ENCODE assay signal across 8 cellular contexts in genomic region chr12:69007166-69007857, GRCh38.
DNase-seq lines count a peak whose midpoint lies in the region; ATAC-seq and TF ChIP-seq lines count a peak whose summit lies in the region.

No MANE protein-coding gene starts in this region.

- H3K27me3 ChIP-seq in NT2/D1 (ENCODE audit: insufficient read depth, insufficient read length) (no peaks in the 10 kb centered on the region), trophoblast cell (ENCODE audit: insufficient read depth, low read length) (no peaks in the 10 kb centered on the region)

- H3K4me3 Mint-ChIP-seq in T-helper 17 cell = no peak overlapping the region

- no peak overlapping the region for H2BK5ac ChIP-seq in trophoblast cell (ENCODE audit: low read depth, low read length, poor library complexity)

- H3K4me3 ChIP-seq in NT2/D1 (ENCODE audit: insufficient read length, low read depth) = no peak overlapping the region
- H3K4me3 ChIP-seq in fibroblast of mammary gland (ENCODE audit: control insufficient read depth, low read depth, low read length) = peak overlapping the region; percentile 39
- no peak overlapping the region for H3K4me3 ChIP-seq in trophoblast cell (ENCODE audit: low read depth, low read length)

- H3K9me3 ChIP-seq in NT2/D1 (ENCODE audit: insufficient read depth, low read length) (peaks cover 12% of the 10 kb centered on the region; the same call in 1 of the 2 replicates), trophoblast cell (ENCODE audit: insufficient read depth, low read depth, low read length) (no peaks in the 10 kb centered on the region), T-helper 17 cell (ENCODE audit: control insufficient read depth, low read length, poor library complexity, severe bottlenecking) (no peaks in the 10 kb centered on the region)

- no peak overlapping the region for H3K23ac ChIP-seq in trophoblast cell (ENCODE audit: low read length)

- H3K9ac ChIP-seq in NT2/D1 (ENCODE audit: insufficient read length, low read depth) = no peak overlapping the region
- H3K9ac ChIP-seq in trophoblast cell (ENCODE audit: low read length) = no peak overlapping the region

- H4K8ac ChIP-seq in trophoblast cell (ENCODE audit: low read depth, low read length) = no peak overlapping the region

- no peak overlapping the region for H3K14ac ChIP-seq in trophoblast cell (ENCODE audit: low read length)

- no peak overlapping the region for H2BK120ac ChIP-seq in trophoblast cell (ENCODE audit: insufficient read depth, low read length, poor library complexity)

- H4K12ac ChIP-seq in trophoblast cell (ENCODE audit: low read depth, low read length) = no peak overlapping the region

- no peaks in the 10 kb centered on the region for H3K79me1 ChIP-seq in trophoblast cell (ENCODE audit: low read length)

- peak in 1 of 2 donors; percentile 5 for DNase-seq in activated naive CD4-positive, alpha-beta T cell treated with anti-CD3 and anti-CD28 coated beads, Interleukin-2, amount 50 U/mL, for 72 hours (ENCODE audit: low spot score in 2 of 2)
- DNase-seq in activated naive CD4-positive, alpha-beta T cell treated with Interleukin-2 at 50 U/mL for 16 hours = no peak
- peak; percentile 86 for DNase-seq in NT2/D1 (ENCODE audit: low read depth, low spot score)
- DNase-seq in fibroblast of mammary gland (ENCODE audit: low read depth) = peak; percentile 94
- DNase-seq in trophoblast cell = peak; percentile 56 to 86
- DNase-seq in T-helper 17 cell = no peak
- DNase-seq in GM20000 (ENCODE audit: low spot score) = no peak

- H3K27ac ChIP-seq in trophoblast cell (ENCODE audit: low read depth, low read length) = peak overlapping the region; percentile 51

- peak; percentile 79 to 91 for ATAC-seq in activated naive CD4-positive, alpha-beta T cell treated with anti-CD3 and anti-CD28 coated beads, Interleukin-2, amount 50 U/mL, for 72 hours
- no peak for ATAC-seq in GM18861 (IDR thresholded peaks at IDR 0.05; ENCODE audit: unreplicated experiment)
- no peak for ATAC-seq in T-helper 17 cell

- no peaks in the 10 kb centered on the region for H3K79me2 ChIP-seq in trophoblast cell (ENCODE audit: control insufficient read depth, insufficient read depth, low read length, poor library complexity)

- H3K4me1 ChIP-seq in NT2/D1 (ENCODE audit: insufficient read depth, insufficient read length) (no peaks in the 10 kb centered on the region), trophoblast cell (ENCODE audit: control insufficient read depth in 1 of 2, insufficient read depth in 2 of 2, low read length in 2 of 2) (peaks cover 2 to 11% of the 10 kb centered on the region in 2 experiments)

- peaks cover 0 to 5% of the 10 kb centered on the region in 2 donors for H3K9me3 Mint-ChIP-seq in activated naive CD4-positive, alpha-beta T cell treated with anti-CD3 and anti-CD28 coated beads, Interleukin-2, amount 50 U/mL, for 72 hours

- peak overlapping the region; percentile 24 for H3K4me2 ChIP-seq in trophoblast cell (ENCODE audit: low read length)

- no peak overlapping the region for H2AK5ac ChIP-seq in trophoblast cell (ENCODE audit: low read length)

- no peak for TF ChIP-seq CTCF in fibroblast of mammary gland (conservative IDR thresholded peaks at IDR 0.05; ENCODE audit: control insufficient read depth, insufficient read depth, low read depth, low read length)
- no peak for TF ChIP-seq CTCF in GM20000 (IDR thresholded peaks at IDR 0.05; ENCODE audit: extremely low read depth, missing control alignments)

- no CpG with 5 or more reads among the region's 10 CpGs for WGBS in trophoblast cell (ENCODE audit: extremely low coverage, insufficient coverage, insufficient read length)

- no peak overlapping the region for H3K4ac ChIP-seq in trophoblast cell (ENCODE audit: low read depth, low read length)

- H2BK12ac ChIP-seq in trophoblast cell (ENCODE audit: low read length) = no peak overlapping the region

- H4K91ac ChIP-seq in trophoblast cell (ENCODE audit: low read depth, low read length) = no peak overlapping the region

- H3K27ac Mint-ChIP-seq in activated naive CD4-positive, alpha-beta T cell treated with anti-CD3 and anti-CD28 coated beads, Interleukin-2, amount 50 U/mL, for 72 hours = peak overlapping the region; percentile 3 to 9
- no peak overlapping the region for H3K27ac Mint-ChIP-seq in T-helper 17 cell

- H3K36me3 Mint-ChIP-seq in activated naive CD4-positive, alpha-beta T cell treated with anti-CD3 and anti-CD28 coated beads, Interleukin-2, amount 50 U/mL, for 72 hours = no peaks in the 10 kb centered on the region
- no peaks in the 10 kb centered on the region for H3K36me3 Mint-ChIP-seq in T-helper 17 cell (ENCODE audit: low read depth)

- H3K27me3 Mint-ChIP-seq in T-helper 17 cell = peaks cover 46% of the 10 kb centered on the region

- H3K18ac ChIP-seq in trophoblast cell (ENCODE audit: low read length) = no peak overlapping the region

- peaks cover 2% of the 10 kb centered on the region for H3K4me1 Mint-ChIP-seq in T-helper 17 cell

- no peaks in the 10 kb centered on the region for H3K36me3 ChIP-seq in NT2/D1 (ENCODE audit: insufficient read depth, insufficient read length, low read length)
- no peaks in the 10 kb centered on the region for H3K36me3 ChIP-seq in trophoblast cell (ENCODE audit: control insufficient read depth in 1 of 2, insufficient read depth in 2 of 2, low read length in 2 of 2)

- H2AFZ ChIP-seq in trophoblast cell (ENCODE audit: insufficient read depth, low read length, poor library complexity) = no peak overlapping the region

Comparison
In these comparisons a context has a peak if more than half of its experiments do, and no peak if none do; other contexts are left out.
1. ATAC-seq: peak in activated naive CD4-positive, alpha-beta T cell treated with anti-CD3 and anti-CD28 coated beads, Interleukin-2, amount 50 U/mL, for 72 hours (2 of 2); none in GM18861 (single experiment) and T-helper 17 cell (single experiment).
2. DNase-seq: peak in NT2/D1 (single experiment), fibroblast of mammary gland (single experiment) and trophoblast cell (2 of 2); none in activated naive CD4-positive, alpha-beta T cell treated with Interleukin-2 at 50 U/mL for 16 hours (single experiment), T-helper 17 cell (0 of 3) and GM20000 (single experiment).